9 cellular contexts compared by ENCODE assay signal in genomic region chr1:232813082-232813481, GRCh38. TPM values are rescaled to one million over a fixed set of nuclear protein-coding genes. Genes with fewer than 3 reads are reported as not detected.
"Had no signal": no experiment of that assay in that cellular context is flagged by ENCODE, and none has a peak within 500 bp of the region (broad histone marks: within the 10 kb centered on the region; RNA-seq: fewer than 3 reads in every experiment).

No MANE protein-coding gene starts in this region.

- H2AFZ ChIP-seq: GM23248 had no signal

- H3K4me3 ChIP-seq: GM23248, HAP-1 had no signal

- H3K27ac ChIP-seq: GM23248, HL-60 had no signal

- H3K36me3 ChIP-seq: HAP-1 had no signal

- DNase-seq: GM23248, GOT3, H7, HFFc6, IMR-90 had no signal

- H3K9me3 ChIP-seq: HAP-1 had no signal

- H3K9ac ChIP-seq: GM23248 had no signal

- ATAC-seq: HCT116 had no signal

RNA-seq across cellular contexts. Expression of gene MAP10, which starts 7.9 kb away (rescaled TPM):
- total RNA-seq: HT1080 had no signal
